Comparison of ENCODE assay signal across 12 cellular contexts in the genomic region with DNA sequence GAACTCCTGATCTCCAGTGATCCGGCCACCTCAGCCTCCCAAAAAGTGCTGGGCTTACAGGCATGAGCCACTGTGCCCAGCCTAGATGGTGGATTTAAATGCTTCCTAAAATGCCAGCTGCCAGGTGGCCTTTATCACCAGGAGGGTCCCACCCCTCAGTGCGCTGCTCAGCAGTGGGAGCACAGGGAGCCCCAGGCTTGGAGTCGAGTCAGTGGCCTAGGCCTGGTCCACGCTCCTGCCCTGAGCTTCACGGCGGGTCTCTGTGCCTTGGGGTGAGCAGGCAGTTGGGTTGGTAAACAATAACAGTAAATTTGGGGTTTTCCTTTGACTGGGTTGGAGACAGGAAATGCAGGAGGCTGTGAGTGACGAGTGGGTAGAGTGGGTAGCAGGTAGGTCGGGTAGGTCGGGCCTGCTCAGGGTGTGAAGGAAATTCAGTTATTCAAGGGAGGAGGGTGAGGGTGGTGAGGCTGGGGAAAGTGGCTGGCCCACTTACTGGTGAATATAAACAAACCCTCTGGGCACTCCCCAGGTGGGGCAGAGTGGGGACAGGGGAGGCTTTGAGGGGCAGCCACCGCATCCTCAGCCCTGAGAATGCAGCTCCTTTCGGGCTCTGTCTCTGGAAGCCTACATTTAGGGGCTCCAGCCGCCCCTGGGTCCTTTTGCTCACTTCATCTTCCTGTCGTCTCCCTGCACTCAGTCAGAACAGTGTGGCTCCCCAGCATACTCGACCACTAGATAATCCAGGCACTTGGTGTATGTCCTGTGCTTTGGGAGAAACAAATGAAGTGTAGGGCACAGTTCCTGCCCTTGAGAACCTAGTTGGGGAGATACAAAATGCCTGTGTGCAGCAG. TPM values are rescaled to one million over a fixed set of nuclear protein-coding genes. Genes with fewer than 3 reads are reported as not detected.
DNase-seq lines count a peak whose midpoint lies in the region; ATAC-seq and TF ChIP-seq lines count a peak whose summit lies in the region.
"Had no signal": no experiment of that assay in that cellular context is flagged by ENCODE, and none has a peak within 500 bp of the region (broad histone marks: within the 10 kb centered on the region; RNA-seq: fewer than 3 reads in every experiment).

No MANE protein-coding gene starts in this region.

- ATAC-seq in CD4-positive, alpha-beta T cell (ENCODE audit: poor library complexity), result peak; percentile 68
- peak; percentile 51 to 75 for ATAC-seq in naive thymus-derived CD8-positive, alpha-beta T cell
- no peak for ATAC-seq in HG03175 (IDR thresholded peaks at IDR 0.05; ENCODE audit: unreplicated experiment)

- CTCF ChIA-PET in CD4-positive, alpha-beta T cell (lab: Charles Lee), result interaction anchor here (0.7 to 6.7 kb wide), 4 partner anchors 11 to 175 kb away, joined by 3 to 139 read pairs (median 30); partner anchors contain the start of gene IL19
- CTCF ChIA-PET in activated naive CD4-positive, alpha-beta T cell treated with anti-CD3 and anti-CD28 coated beads, Interleukin-2, amount 10 ng/mL, durations not matched to agents 7 days and 5 days (lab: Charles Lee), result interaction anchor here (1.0 to 14.7 kb wide), 12 partner anchors 8 to 244 kb away, joined by 3 to 361 read pairs (median 8); no protein-coding TSS in a partner anchor

- H3K27ac ChIP-seq in CD4-positive, alpha-beta T cell (ENCODE audit: low read depth, low read length), result peak overlapping the region; percentile 55
- H3K27ac ChIP-seq: GM23248, neural progenitor cell had no signal

- H3K36me3 Mint-ChIP-seq in CD4-positive, alpha-beta T cell (ENCODE audit: low read depth), result peaks cover 26% of the 10 kb centered on the region
- peaks cover 34% of the 10 kb centered on the region for H3K36me3 Mint-ChIP-seq in activated naive CD4-positive, alpha-beta T cell treated with anti-CD3 and anti-CD28 coated beads, Interleukin-2, amount 10 ng/mL, durations not matched to agents 7 days and 5 days
- H3K36me3 Mint-ChIP-seq in naive thymus-derived CD8-positive, alpha-beta T cell, result peaks cover 0 to 16% (median 8%) of the 10 kb centered on the region in 3 donors

- no peaks in the 10 kb centered on the region for H3K9me3 ChIP-seq in CD4-positive, alpha-beta T cell (ENCODE audit: control insufficient read depth, low read length)
- H3K9me3 ChIP-seq: MG63 had no signal

- no peaks in the 10 kb centered on the region for H3K27me3 Mint-ChIP-seq in CD4-positive, alpha-beta T cell
- H3K27me3 Mint-ChIP-seq in activated naive CD4-positive, alpha-beta T cell treated with anti-CD3 and anti-CD28 coated beads, Interleukin-2, amount 10 ng/mL, durations not matched to agents 7 days and 5 days, result peaks cover 16% of the 10 kb centered on the region
- no peaks in the 10 kb centered on the region for H3K27me3 Mint-ChIP-seq in naive thymus-derived CD8-positive, alpha-beta T cell

- H3K27me3 ChIP-seq in CD4-positive, alpha-beta T cell (ENCODE audit: control insufficient read depth, insufficient read depth, low read length), result no peaks in the 10 kb centered on the region
- H3K27me3 ChIP-seq: MG63, neural progenitor cell had no signal

- intact Hi-C loops in CD4-positive, alpha-beta T cell (cut with DNase I, micrococcal nuclease), result loop anchor here in 1 of 2 experiments (5.0 kb wide), 1 partner anchor 35 kb away; the partner anchor contains the start of genes IL10 and IL19

- H3K27ac Mint-ChIP-seq in CD4-positive, alpha-beta T cell, result peak overlapping the region; percentile 90
- peak overlapping the region; percentile 77 for H3K27ac Mint-ChIP-seq in activated naive CD4-positive, alpha-beta T cell treated with anti-CD3 and anti-CD28 coated beads, Interleukin-2, amount 10 ng/mL, durations not matched to agents 7 days and 5 days
- H3K27ac Mint-ChIP-seq in naive thymus-derived CD8-positive, alpha-beta T cell, result peak overlapping the region; percentile 78 to 98 (median 90)
- H3K27ac Mint-ChIP-seq: endodermal cell, neural progenitor cell had no signal

- H3K9me3 Mint-ChIP-seq in CD4-positive, alpha-beta T cell, result no peaks in the 10 kb centered on the region
- no peaks in the 10 kb centered on the region for H3K9me3 Mint-ChIP-seq in activated naive CD4-positive, alpha-beta T cell treated with anti-CD3 and anti-CD28 coated beads, Interleukin-2, amount 10 ng/mL, durations not matched to agents 7 days and 5 days
- no peaks in the 10 kb centered on the region for H3K9me3 Mint-ChIP-seq in naive thymus-derived CD8-positive, alpha-beta T cell
- H3K9me3 Mint-ChIP-seq: endodermal cell, neural progenitor cell had no signal

- peaks cover 75% of the 10 kb centered on the region for H3K4me1 Mint-ChIP-seq in CD4-positive, alpha-beta T cell (ENCODE audit: low read depth)
- H3K4me1 Mint-ChIP-seq in activated naive CD4-positive, alpha-beta T cell treated with anti-CD3 and anti-CD28 coated beads, Interleukin-2, amount 10 ng/mL, durations not matched to agents 7 days and 5 days, result peaks cover 65% of the 10 kb centered on the region
- peaks cover 43 to 72% (median 68%) of the 10 kb centered on the region in 4 donors for H3K4me1 Mint-ChIP-seq in naive thymus-derived CD8-positive, alpha-beta T cell

- POLR2A ChIA-PET in CD4-positive, alpha-beta T cell (lab: Charles Lee), result interaction anchor here (0.6 to 4.4 kb wide), 11 partner anchors 20 to 185 kb away, joined by 3 to 91 read pairs (median 4); partner anchors contain the start of gene FCMR
- POLR2A ChIA-PET in naive thymus-derived CD8-positive, alpha-beta T cell (lab: Charles Lee), result interaction anchor here (0.8 to 4.3 kb wide), 11 partner anchors 10 to 194 kb away, joined by 3 to 65 read pairs (median 3); no protein-coding TSS in a partner anchor

- DNase-seq in CD4-positive, alpha-beta T cell, result peak in 9 of 10 experiments; percentile 30 to 62 (median 45)
- DNase-seq in T follicular helper cell (ENCODE audit: low read depth) (peak; percentile 35), NCI-H2029 treated with DMSO at 0.1 percent for 48 hours (lab: John Stamatoyannopoulos, UW) (no peak), NCI-H1105 (lab: John Stamatoyannopoulos, UW) (no peak), SW 1271 (lab: John Stamatoyannopoulos, UW) (no peak)
- peak; percentile 52 for DNase-seq in activated naive CD4-positive, alpha-beta T cell treated with anti-CD3 and anti-CD28 coated beads, Interleukin-2, amount 10 ng/mL, durations not matched to agents 7 days and 5 days
- peak in 8 of 10 donors; percentile 25 to 66 (median 56) for DNase-seq in naive thymus-derived CD8-positive, alpha-beta T cell
- DNase-seq: endodermal cell, GM23248, MG63 had no signal

- peak overlapping the region; percentile 65 for H3K4me3 Mint-ChIP-seq in CD4-positive, alpha-beta T cell
- H3K4me3 Mint-ChIP-seq in activated naive CD4-positive, alpha-beta T cell treated with anti-CD3 and anti-CD28 coated beads, Interleukin-2, amount 10 ng/mL, durations not matched to agents 7 days and 5 days, result no peak overlapping the region
- H3K4me3 Mint-ChIP-seq in naive thymus-derived CD8-positive, alpha-beta T cell, result peak overlapping the region in 9 of 10 donors; percentile 9 to 72 (median 65)
- H3K4me3 Mint-ChIP-seq: endodermal cell, neural progenitor cell had no signal

- no peak for TF ChIP-seq CTCF in CD4-positive, alpha-beta T cell (IDR thresholded peaks at IDR 0.05)

RNA-seq across cellular contexts. Expression of gene IL19, which starts 33.5 kb away (rescaled TPM):
- total RNA-seq in CD4-positive, alpha-beta T cell, result not detected
- total RNA-seq in naive thymus-derived CD8-positive, alpha-beta T cell, result not detected
- not detected for polyA plus RNA-seq in naive thymus-derived CD8-positive, alpha-beta T cell
- total RNA-seq: endodermal cell, GM23248 had no signal
- polyA plus RNA-seq: GM23248 had no signal

RNA-seq across cellular contexts. Expression of gene IL10, which starts 35.2 kb away (rescaled TPM):
- total RNA-seq in CD4-positive, alpha-beta T cell, result under 1 TPM; 0.27 to 0.87 TPM
- not detected for total RNA-seq in naive thymus-derived CD8-positive, alpha-beta T cell
- polyA plus RNA-seq in naive thymus-derived CD8-positive, alpha-beta T cell, result not detected
- total RNA-seq: endodermal cell, GM23248 had no signal
- polyA plus RNA-seq: GM23248 had no signal

RNA-seq across cellular contexts. Expression of gene MAPKAPK2, which starts 52.4 kb away (rescaled TPM):
- 100 to 1,000 TPM; 157 to 166 TPM for total RNA-seq in CD4-positive, alpha-beta T cell
- total RNA-seq in naive thymus-derived CD8-positive, alpha-beta T cell, result 10 to 100 TPM; 52.2 to 55.8 TPM
- 1 to 10 TPM; 1.3 to 2.5 (median 1.6) TPM for polyA plus RNA-seq in naive thymus-derived CD8-positive, alpha-beta T cell

Comparison
In these comparisons a context has a peak if more than half of its experiments do, and no peak if none do; other contexts are left out.
1. DNase-seq: peak in CD4-positive, alpha-beta T cell (9 of 10), T follicular helper cell (single experiment), activated naive CD4-positive, alpha-beta T cell treated with anti-CD3 and anti-CD28 coated beads, Interleukin-2, amount 10 ng/mL, durations not matched to agents 7 days and 5 days (single experiment) and naive thymus-derived CD8-positive, alpha-beta T cell (8 of 10); none in NCI-H2029 treated with DMSO at 0.1 percent for 48 hours (single experiment), NCI-H1105 (single experiment) and SW 1271 (0 of 2).
2. Peak in every context shown above with its lines, with median percentiles within 50 percentile points of each other: H3K27ac Mint-ChIP-seq.